In the genomic region with DNA sequence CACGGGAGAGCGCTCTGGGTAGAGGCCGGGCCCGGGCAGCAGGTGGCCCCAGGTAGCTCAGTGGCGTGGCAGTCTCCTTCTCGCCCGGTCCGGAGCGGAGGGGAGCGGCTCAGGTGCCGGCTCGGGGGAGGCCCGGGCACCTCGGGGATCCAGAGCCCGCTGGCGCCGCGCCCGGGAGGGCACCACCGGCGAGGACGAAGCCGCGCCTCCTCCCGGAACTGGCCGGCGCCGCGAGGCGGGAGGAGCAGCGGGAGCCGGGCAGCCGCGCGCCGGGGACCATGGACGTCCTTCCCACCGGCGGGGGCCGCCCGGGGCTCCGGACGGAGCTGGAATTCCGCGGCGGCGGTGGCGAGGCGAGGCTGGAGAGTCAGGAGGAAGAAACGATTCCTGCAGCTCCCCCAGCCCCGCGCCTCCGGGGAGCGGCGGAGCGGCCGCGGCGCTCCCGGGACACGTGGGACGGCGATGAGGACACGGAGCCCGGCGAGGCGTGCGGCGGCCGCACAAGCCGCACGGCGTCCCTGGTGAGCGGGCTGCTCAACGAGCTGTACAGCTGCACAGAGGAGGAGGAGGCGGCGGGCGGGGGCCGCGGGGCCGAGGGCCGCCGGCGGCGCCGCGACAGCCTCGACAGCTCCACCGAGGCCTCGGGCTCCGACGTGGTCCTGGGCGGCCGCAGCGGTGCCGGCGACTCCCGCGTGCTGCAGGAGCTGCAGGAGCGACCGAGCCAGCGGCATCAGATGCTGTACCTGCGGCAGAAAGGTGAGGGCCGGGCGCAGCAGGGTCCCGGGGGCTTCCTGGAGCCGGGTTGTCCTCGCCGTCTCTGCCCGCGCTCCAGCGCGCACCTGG, we compare ENCODE assay signal across 8 cellular contexts. TPM values are rescaled to one million over a fixed set of nuclear protein-coding genes. Genes with fewer than 3 reads are reported as not detected.
DNase-seq lines count a peak whose midpoint lies in the region; ATAC-seq and TF ChIP-seq lines count a peak whose summit lies in the region.

No MANE protein-coding gene starts in this region.

- no peak overlapping the region for H2BK15ac ChIP-seq in mesendoderm (replicated peaks; ENCODE audit: low read depth)

- intact Hi-C loops in tibial artery (cut with DNase I; ENCODE audit: low total_unique reads), result no loop called here

- H3K23ac ChIP-seq in mesendoderm (ENCODE audit: low read length), result peak overlapping the region; percentile 32

- peaks cover 59 to 63% of the 10 kb centered on the region in 2 donors for H3K27me3 Mint-ChIP-seq in T-cell

- POLR2A ChIA-PET in T-cell (lab: Charles Lee), result interaction anchor here (0.6 to 0.7 kb wide), 2 partner anchors 10 to 79 kb away, joined by 3 to 5 read pairs; no protein-coding TSS in a partner anchor

- H3K9me3 ChIP-seq in tibial artery, result peaks cover 0 to 2% (median 1%) of the 10 kb centered on the region in 3 donors

- H2AK5ac ChIP-seq in mesendoderm (ENCODE audit: low read length), result no peak overlapping the region

- peak overlapping the region; percentile 61 for H3K4me2 ChIP-seq in mesendoderm (ENCODE audit: low read length)

- H3K9me3 Mint-ChIP-seq in T-cell, result peaks cover 17 to 21% (median 17%) of the 10 kb centered on the region in 3 donors

- no peaks in the 10 kb centered on the region for H3K36me3 ChIP-seq in mesendoderm (ENCODE audit: control insufficient read depth, insufficient read depth, low read length)
- H3K36me3 ChIP-seq in tibial artery, result no peaks in the 10 kb centered on the region

- H4K5ac ChIP-seq in mesendoderm (ENCODE audit: low read length), result no peak overlapping the region

- no peaks in the 10 kb centered on the region for H3K79me2 ChIP-seq in mesendoderm (ENCODE audit: control insufficient read depth, insufficient read depth, low read length)

- no peaks in the 10 kb centered on the region for H3K79me1 ChIP-seq in mesendoderm (ENCODE audit: low read length)

- no peaks in the 10 kb centered on the region for H3K4me1 ChIP-seq in mesendoderm (ENCODE audit: control insufficient read depth, low read depth, low read length)
- H3K4me1 ChIP-seq in tibial artery, result peaks cover 0 to 19% (median 10%) of the 10 kb centered on the region in 4 donors

- TF ChIP-seq CTCF in tibial artery (IDR thresholded peaks at IDR 0.05), result no peak

- no CpG with 5 or more reads among the region's 113 CpGs for WGBS in mesendoderm (ENCODE audit: extremely low coverage, insufficient coverage, low lambda C conversion rate)

- H3K9ac ChIP-seq in mesendoderm (ENCODE audit: low read length), result peak overlapping the region; percentile 28

- no peak overlapping the region for H3K27ac ChIP-seq in mesendoderm (ENCODE audit: low read depth, low read length)
- H3K27ac ChIP-seq in tibial artery, result peak overlapping the region; percentile 9 to 31

- no peak overlapping the region for H2BK120ac ChIP-seq in mesendoderm (ENCODE audit: low read depth, low read length)

- H3K56ac ChIP-seq in mesendoderm (ENCODE audit: low read length), result peak overlapping the region; percentile 70

- no peak overlapping the region for H3K18ac ChIP-seq in mesendoderm (ENCODE audit: low read length)

- no peak overlapping the region for H3K27ac Mint-ChIP-seq in T-cell

- no peak overlapping the region for H3K4ac ChIP-seq in mesendoderm (ENCODE audit: low read depth, low read length)

- H3K4me3 Mint-ChIP-seq in T-cell, result peak overlapping the region; percentile 82 to 87 (median 82)

- H3K36me3 Mint-ChIP-seq in T-cell, result peaks cover 6% of the 10 kb centered on the region

- ATAC-seq in GM18498 (IDR thresholded peaks at IDR 0.05; ENCODE audit: unreplicated experiment) (peak; percentile 49), HG03571 (IDR thresholded peaks at IDR 0.05; ENCODE audit: unreplicated experiment) (peak; percentile 44), T-cell (replicated peaks in 1 of 4) (peak; percentile 59 to 67 (median 64)), HG03469 (IDR thresholded peaks at IDR 0.05; ENCODE audit: unreplicated experiment) (no peak)

- peaks cover 16 to 20% (median 16%) of the 10 kb centered on the region in 3 donors for H3K4me1 Mint-ChIP-seq in T-cell

- peak in 7 of 34 experiments; percentile 5 to 15 (median 8) for DNase-seq in T-cell
- peak; percentile 80 for DNase-seq in ecto neural progenitor cell (ENCODE audit: low spot score)
- DNase-seq in mesendoderm, result peak; percentile 40
- peak in 1 of 2 donors; percentile 72 for DNase-seq in tibial artery
- DNase-seq in SKM-1 treated with dmso at 0.1 percent for 144 hours (lab: John Stamatoyannopoulos, UW; ENCODE audit: unreplicated experiment), result no peak

- H3K4me3 ChIP-seq in mesendoderm (ENCODE audit: low read length), result no peak overlapping the region
- H3K4me3 ChIP-seq in tibial artery, result peak overlapping the region; percentile 49 to 63

- CTCF ChIA-PET in T-cell (lab: Charles Lee), result interaction anchor here (0.6 to 2.7 kb wide), 6 partner anchors 15 to 1515 kb away, joined by 3 to 14 read pairs (median 4); no protein-coding TSS in a partner anchor

- no peak overlapping the region for H4K8ac ChIP-seq in mesendoderm (ENCODE audit: low read depth, low read length)

- peaks cover 20% of the 10 kb centered on the region for H3K27me3 ChIP-seq in mesendoderm (ENCODE audit: insufficient read depth, low read length, poor library complexity)
- peaks cover 0 to 6% of the 10 kb centered on the region in 2 donors for H3K27me3 ChIP-seq in tibial artery

- H2BK5ac ChIP-seq in mesendoderm (ENCODE audit: low read length), result no peak overlapping the region

RNA-seq across cellular contexts. Expression of a gene that starts 21.5 kb away (rescaled TPM):
- 10 to 100 TPM; 22.9 to 29.4 (median 25.5) TPM for total RNA-seq in T-cell
- 10.3 TPM for polyA plus RNA-seq in mesendoderm (2013, experiment 1 of 2)
- polyA plus RNA-seq in mesendoderm (2013, experiment 2 of 2), result 10.5 TPM

RNA-seq across cellular contexts. Expression of a gene that starts 43.7 kb away (rescaled TPM):
- total RNA-seq in T-cell, result under 1 TPM; 0.07 to 0.73 (median 0.41) TPM
- polyA plus RNA-seq in mesendoderm (2013, experiment 1 of 2), result 1.3 TPM
- 1.1 TPM for polyA plus RNA-seq in mesendoderm (2013, experiment 2 of 2)
